1 cellular context compared by ENCODE assay signal in the genomic region with DNA sequence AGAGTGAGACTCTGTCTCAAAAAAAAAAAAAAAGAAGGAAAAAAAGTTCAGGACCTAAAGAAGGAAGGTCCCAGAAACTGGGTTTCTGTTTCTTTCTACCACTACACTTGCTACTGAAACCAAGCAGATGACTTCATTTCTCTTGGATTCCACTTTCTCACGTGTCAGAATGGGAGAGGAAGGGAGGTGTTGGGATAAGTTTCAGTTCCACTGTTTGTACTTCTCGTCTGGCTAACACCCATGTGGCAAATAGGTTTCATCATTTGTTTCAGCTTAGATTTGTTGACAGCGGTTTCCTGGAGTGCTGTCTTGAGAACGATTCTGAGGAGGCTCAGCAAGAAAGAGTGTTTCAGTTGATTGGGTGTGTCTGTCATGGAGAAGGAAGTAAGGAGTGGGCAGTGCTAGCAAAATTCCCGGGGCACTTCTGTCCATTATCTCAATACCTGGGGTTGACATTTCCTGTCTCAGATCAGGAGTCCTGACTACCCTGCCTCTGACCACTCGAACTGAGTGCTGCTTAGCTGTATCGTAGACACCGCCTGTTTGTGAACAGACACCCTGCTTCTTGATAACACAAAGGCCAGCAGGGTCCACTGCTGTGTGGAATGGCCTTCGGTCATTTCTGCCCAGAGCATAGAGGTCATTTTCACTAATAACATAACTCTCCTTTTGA.
TF ChIP-seq lines count a peak whose summit lies in the region.

No MANE protein-coding gene starts in this region.

TF ChIP-seq in K562, 482 proteins besides CTCF, POLR2A, EP300 and RAD21 (continued from another document):
- TF ChIP-seq, protein P1, sequence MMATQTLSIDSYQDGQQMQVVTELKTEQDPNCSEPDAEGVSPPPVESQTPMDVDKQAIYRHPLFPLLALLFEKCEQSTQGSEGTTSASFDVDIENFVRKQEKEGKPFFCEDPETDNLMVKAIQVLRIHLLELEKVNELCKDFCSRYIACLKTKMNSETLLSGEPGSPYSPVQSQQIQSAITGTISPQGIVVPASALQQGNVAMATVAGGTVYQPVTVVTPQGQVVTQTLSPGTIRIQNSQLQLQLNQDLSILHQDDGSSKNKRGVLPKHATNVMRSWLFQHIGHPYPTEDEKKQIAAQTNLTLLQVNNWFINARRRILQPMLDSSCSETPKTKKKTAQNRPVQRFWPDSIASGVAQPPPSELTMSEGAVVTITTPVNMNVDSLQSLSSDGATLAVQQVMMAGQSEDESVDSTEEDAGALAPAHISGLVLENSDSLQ (IDR thresholded peaks at IDR 0.05): 0 out of 2 replicates have a peak, but pooled peaks have one; percentile 26
- TF ChIP-seq MTA2 (IDR thresholded peaks at IDR 0.05; ENCODE audit: low read depth) (0 out of 2 replicates have a peak, but pooled peaks have one; percentile 14), CBFA2T2 (conservative IDR thresholded peaks at IDR 0.05) (peak; percentile 36; the same call in 1 of the 2 replicates), CXXC5 (CRISPR knock-in tag; IDR thresholded peaks at IDR 0.05) (0 out of 2 replicates have a peak, but pooled peaks have one; percentile 20), TCF3 (CRISPR knock-in tag; IDR thresholded peaks at IDR 0.05) (peak; percentile 64), TAL1 (IDR thresholded peaks at IDR 0.05) (peak; percentile 34; the same call in 1 of the 2 replicates), NCOR1 (IDR thresholded peaks at IDR 0.05) (0 out of 2 replicates have a peak, but pooled peaks have one; percentile 20), SMAD4 (CRISPR knock-in tag; conservative IDR thresholded peaks at IDR 0.05) (peak; percentile 60; the same call in 1 of the 2 replicates), CBFA2T3 (IDR thresholded peaks at IDR 0.05) (peak; percentile 54), DMBX1 (CRISPR knock-in tag; IDR thresholded peaks at IDR 0.05; ENCODE audit: borderline replicate concordance) (peak; percentile 35; the same call in 1 of the 2 replicates)
